Comparison of ENCODE assay signal across 26 cellular contexts in genomic region chr2:171792922-171793580, GRCh38.
DNase-seq lines count a peak whose midpoint lies in the region; ATAC-seq and TF ChIP-seq lines count a peak whose summit lies in the region.
"Had no signal": no experiment of that assay in that cellular context is flagged by ENCODE, and none has a peak within 500 bp of the region (broad histone marks: within the 10 kb centered on the region; RNA-seq: fewer than 3 reads in every experiment).

No MANE protein-coding gene starts in this region.

- H3K4me3 Mint-ChIP-seq in GM23338 (no peak overlapping the region), osteocyte (ENCODE audit: unreplicated experiment) (no peak overlapping the region)
- H3K4me3 Mint-ChIP-seq: naive thymus-derived CD4-positive, alpha-beta T cell; type B pancreatic cell had no signal

- H3K27ac ChIP-seq in GM23338 (ENCODE audit: low read depth) (no peak overlapping the region), HUES64 (ENCODE audit: low read depth, low read length) (peak overlapping the region; percentile 24; the same call in 1 of the 2 replicates), ectodermal cell (ENCODE audit: insufficient read depth, low read depth, low read length, poor library complexity, severe bottlenecking) (peak overlapping the region; percentile 19)
- H3K27ac ChIP-seq: esophagus squamous epithelium, foreskin keratinocyte, heart left ventricle, Peyer's patch had no signal

- no peak for TF ChIP-seq CTCF in GM23338 (conservative IDR thresholded peaks at IDR 0.05; ENCODE audit: low read depth in 2 of 2)
- TF ChIP-seq CTCF in osteocyte (IDR thresholded peaks at IDR 0.05): no peak

- H3K4me1 Mint-ChIP-seq in GM23338 (peaks cover 53% of the 10 kb centered on the region), osteocyte (ENCODE audit: unreplicated experiment) (peaks cover 23% of the 10 kb centered on the region)

- H3K27me3 Mint-ChIP-seq in GM23338 (ENCODE audit: insufficient read depth, low read depth, poor library complexity): peaks cover 2% of the 10 kb centered on the region
- no peaks in the 10 kb centered on the region for H3K27me3 Mint-ChIP-seq in osteocyte (ENCODE audit: unreplicated experiment)
- H3K27me3 Mint-ChIP-seq: naive thymus-derived CD4-positive, alpha-beta T cell had no signal

- DNase-seq in GM23338 (ENCODE audit: low spot score) (no peak), osteocyte (ENCODE audit: extremely low spot score, unreplicated experiment) (no peak), AG08395 (ENCODE audit: low spot score) (no peak), mucosa of gallbladder (ENCODE audit: low spot score) (no peak), NCI-H446 treated with DMSO at 0.1 percent for 48 hours (lab: John Stamatoyannopoulos, UW) (no peak)
- DNase-seq: activated CD4-positive, alpha-beta T cell treated with anti-CD3 and anti-CD28 coated beads for 48 hours; activated T-cell treated with anti-CD3 and anti-CD28 coated beads, Interleukin-2, amount 50 U/mL, for 48 hours; esophagus squamous epithelium; foreskin keratinocyte; heart left ventricle; left ventricle myocardium superior; midbrain; naive thymus-derived CD4-positive, alpha-beta T cell; NCI-H1092; NCI-H187 treated with DMSO at 0.1 percent for 48 hours; NCI-H2171 treated with DMSO at 0.1 percent for 48 hours; NCI-H526; Peyer's patch; SHP77 treated with DMSO at 0.1 percent for 48 hours; stimulated activated CD4-positive, alpha-beta T cell treated with anti-CD3 and anti-CD28 coated beads, Interleukin-4, amount 100 ng/mL, for 24 hours; substantia nigra had no signal

- no peaks in the 10 kb centered on the region for H3K9me2 ChIP-seq in GM23338 (ENCODE audit: insufficient read depth)

- 11% methylated on average over 3 of the region's 4 CpGs for WGBS in HUES64
- WGBS in ectodermal cell, 2 experiments: 17 to 42% methylated on average over 2 to 3 of the region's 4 CpGs

- H3K9me3 Mint-ChIP-seq in GM23338: no peaks in the 10 kb centered on the region
- H3K9me3 Mint-ChIP-seq in osteocyte (ENCODE audit: unreplicated experiment): no peaks in the 10 kb centered on the region
- H3K9me3 Mint-ChIP-seq: naive thymus-derived CD4-positive, alpha-beta T cell; type B pancreatic cell had no signal

- H2AFZ ChIP-seq in GM23338: no peak overlapping the region

- H3K4me1 ChIP-seq in GM23338 (ENCODE audit: insufficient read depth) (peaks cover 45% of the 10 kb centered on the region), HUES64 (ENCODE audit: insufficient read depth, low read length) (peaks cover 62% of the 10 kb centered on the region), ectodermal cell (ENCODE audit: control insufficient read depth, insufficient read depth, low read length) (peaks cover 29% of the 10 kb centered on the region)
- H3K4me1 ChIP-seq: esophagus squamous epithelium, Peyer's patch had no signal

- H3K27me3 ChIP-seq in GM23338 (ENCODE audit: insufficient read depth) (no peaks in the 10 kb centered on the region), HUES64 (ENCODE audit: insufficient read depth, low read length) (no peaks in the 10 kb centered on the region), ectodermal cell (ENCODE audit: control insufficient read depth, insufficient read depth, low read length, poor library complexity, severe bottlenecking) (no peaks in the 10 kb centered on the region)
- H3K27me3 ChIP-seq: BLaER1 treated with 17β-estradiol and CSF1 and Interleukin-3, amounts not matched to agents 10 nM and 100 nM; esophagus squamous epithelium; foreskin keratinocyte; heart left ventricle; Peyer's patch had no signal

- H3K79me2 ChIP-seq in GM23338 (replicated peaks; ENCODE audit: insufficient read depth): no peaks in the 10 kb centered on the region

- ATAC-seq in GM23338: peak; percentile 19
- ATAC-seq: foreskin keratinocyte; heart left ventricle; K562; left ventricle myocardium superior; naive thymus-derived CD4-positive, alpha-beta T cell had no signal

- peak overlapping the region; percentile 33; the same call in 1 of the 2 replicates for H3K4me2 ChIP-seq in GM23338

- no peaks in the 10 kb centered on the region; the same call in 2 of the 3 replicates for H3K36me3 Mint-ChIP-seq in GM23338 (ENCODE audit: low read depth)
- peaks cover 28% of the 10 kb centered on the region for H3K36me3 Mint-ChIP-seq in osteocyte (ENCODE audit: unreplicated experiment)

- no peaks in the 10 kb centered on the region for H3F3A ChIP-seq in GM23338 (replicated peaks; ENCODE audit: low read depth)

- H3K27ac Mint-ChIP-seq in GM23338: no peak overlapping the region; the same call in 1 of the 2 replicates
- H3K27ac Mint-ChIP-seq in osteocyte (ENCODE audit: unreplicated experiment): peak overlapping the region; percentile 47
- H3K27ac Mint-ChIP-seq: type B pancreatic cell had no signal

- H3K36me3 ChIP-seq in GM23338 (ENCODE audit: insufficient read depth) (no peaks in the 10 kb centered on the region), HUES64 (ENCODE audit: insufficient read depth, low read length) (no peaks in the 10 kb centered on the region), ectodermal cell (ENCODE audit: control insufficient read depth, insufficient read depth, low read length) (no peaks in the 10 kb centered on the region)

- H3K9ac ChIP-seq in HUES64 (ENCODE audit: low read depth, low read length): no peak overlapping the region
- H3K9ac ChIP-seq: BLaER1 treated with 17β-estradiol and CSF1 and Interleukin-3, amounts not matched to agents 10 nM and 100 nM had no signal

- H3K9me3 ChIP-seq in HUES64 (ENCODE audit: insufficient read depth, low read depth, low read length) (no peaks in the 10 kb centered on the region), ectodermal cell (ENCODE audit: control insufficient read depth, low read length) (no peaks in the 10 kb centered on the region)
- H3K9me3 ChIP-seq: BLaER1 treated with 17β-estradiol and CSF1 and Interleukin-3, amounts not matched to agents 10 nM and 100 nM; esophagus squamous epithelium; heart left ventricle; Peyer's patch had no signal

- H3K4me3 ChIP-seq in GM23338 (no peak overlapping the region), HUES64 (ENCODE audit: low read length) (no peak overlapping the region), ectodermal cell (ENCODE audit: insufficient read depth, low read depth, low read length) (no peak overlapping the region)
- H3K4me3 ChIP-seq: BLaER1 treated with 17β-estradiol and CSF1 and Interleukin-3, amounts not matched to agents 10 nM and 100 nM; esophagus squamous epithelium; heart left ventricle; K562; Peyer's patch had no signal

- no peaks in the 10 kb centered on the region; the same call in 1 of the 2 replicates for H4K20me1 ChIP-seq in GM23338 (replicated peaks; ENCODE audit: insufficient read depth)
- H4K20me1 ChIP-seq: BLaER1 treated with 17β-estradiol and CSF1 and Interleukin-3, amounts not matched to agents 10 nM and 100 nM had no signal

TF ChIP-seq in GM23338, 12 proteins besides CTCF, POLR2A, EP300 and RAD21 (continues in another document):
- TF ChIP-seq STAT1 (IDR thresholded peaks at IDR 0.05; ENCODE audit: unreplicated experiment): no peak
- no peak for TF ChIP-seq ZNF331 (CRISPR knock-in tag; IDR thresholded peaks at IDR 0.05; ENCODE audit: low read depth)
